ENCODE assay signal across 8 cellular contexts in genomic region chr4:107391009-107391629, GRCh38.
"Had no signal": no experiment of that assay in that cellular context is flagged by ENCODE, and none has a peak within 500 bp of the region (broad histone marks: within the 10 kb centered on the region; RNA-seq: fewer than 3 reads in every experiment).

No MANE protein-coding gene starts in this region.

- H3K9ac ChIP-seq: GM23248 had no signal

- H3K27ac ChIP-seq: GM23248 had no signal

- DNase-seq: GOT3, H7, H9, HCEC 1CT, HFFc6 had no signal

- H3K4me3 ChIP-seq: GM23248, GM23338, HAP-1 had no signal

- H3K36me3 ChIP-seq: HAP-1 had no signal

- H3K4me1 ChIP-seq: HAP-1 had no signal

- H3K9me3 ChIP-seq: HAP-1 had no signal
